Comparison of ENCODE assay signal across 3 cellular contexts in the genomic region with DNA sequence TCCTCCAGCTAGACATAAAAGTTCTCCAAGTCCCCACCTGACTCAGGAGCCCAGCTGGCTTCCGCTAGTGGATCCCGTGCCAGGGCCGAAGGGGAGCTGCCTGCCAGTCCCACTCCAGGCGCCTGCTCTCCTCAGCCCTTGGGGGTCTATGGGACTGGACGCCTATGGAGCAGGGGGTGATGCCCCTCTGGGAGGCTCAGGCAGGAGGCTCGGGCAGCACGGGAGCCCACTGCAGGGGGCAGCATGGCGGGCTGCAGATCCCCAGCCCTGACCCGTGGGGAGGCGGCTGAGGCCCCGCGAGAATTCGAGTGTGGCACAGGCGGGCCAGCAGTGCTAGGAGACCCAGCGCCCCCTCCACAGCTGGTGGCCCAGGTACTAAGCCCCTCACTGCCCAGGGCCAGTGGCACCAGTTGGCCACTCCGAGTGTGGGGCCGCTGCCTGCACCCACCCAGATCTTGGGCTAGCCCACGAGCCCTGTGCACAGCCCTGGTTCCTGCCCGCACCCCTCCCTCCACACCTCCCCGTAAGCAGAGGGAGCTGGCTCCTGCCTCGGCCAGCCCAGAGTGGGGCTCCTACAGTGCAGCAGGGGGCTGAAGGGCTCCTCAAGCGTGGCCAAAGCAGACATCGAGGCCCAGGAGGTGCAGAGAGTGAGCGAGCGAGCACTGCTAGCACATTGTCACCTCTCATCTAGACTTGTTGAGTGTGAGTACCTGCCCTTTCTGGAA.
"Had no signal": no experiment of that assay in that cellular context is flagged by ENCODE, and none has a peak within 500 bp of the region (broad histone marks: within the 10 kb centered on the region; RNA-seq: fewer than 3 reads in every experiment).

No MANE protein-coding gene starts in this region.

- ATAC-seq: GM12878 had no signal

- DNase-seq: GDM1, GF-D8 had no signal

- H3K4me3 ChIP-seq: GM12878 had no signal
